8 cellular contexts compared by ENCODE assay signal in genomic region chr1:176073524-176074157, GRCh38.
DNase-seq lines count a peak whose midpoint lies in the region; ATAC-seq and TF ChIP-seq lines count a peak whose summit lies in the region.

No MANE protein-coding gene starts in this region.

- in situ Hi-C loops in GM13977 (cut with MboI; ENCODE audit: low pct_unique_long_range_greater_than_20kb, low sequenced_read_pairs, unreplicated experiment), result loop anchor here (25.0 kb wide), 2 partner anchors 711 to 911 kb away; no protein-coding TSS in a partner anchor

- no peak overlapping the region for H3K9ac ChIP-seq in NT2/D1 (ENCODE audit: insufficient read length, low read depth)

- peaks cover 9% of the 10 kb centered on the region for H3K4me1 Mint-ChIP-seq in brain
- peaks cover 4% of the 10 kb centered on the region for H3K4me1 Mint-ChIP-seq in stimulated activated effector memory CD8-positive, alpha-beta T cell treated with anti-CD3 and anti-CD28 coated beads, Interleukin-12 subunit alpha, Interleukin-12 subunit beta, amount 100 ng/mL, for 72 hours

- H3K27ac Mint-ChIP-seq in brain, result peak overlapping the region in 1 of 5 experiments; percentile 33
- no peak overlapping the region for H3K27ac Mint-ChIP-seq in stimulated activated effector memory CD8-positive, alpha-beta T cell treated with anti-CD3 and anti-CD28 coated beads, Interleukin-12 subunit alpha, Interleukin-12 subunit beta, amount 100 ng/mL, for 72 hours

- ATAC-seq in stimulated activated effector memory CD8-positive, alpha-beta T cell treated with anti-CD3 and anti-CD28 coated beads, Interleukin-12 subunit alpha, Interleukin-12 subunit beta, amount 100 ng/mL, for 72 hours, result peak; percentile 32
- ATAC-seq in omental fat pad (ENCODE audit: low FRiP score), result no peak

- TF ChIP-seq CTCF in GM13977 (IDR thresholded peaks at IDR 0.05; ENCODE audit: extremely low read depth, insufficient read depth, missing control alignments) (peak; percentile 64), brain (conservative IDR thresholded peaks at IDR 0.05) (peak; percentile 76 to 84), omental fat pad (IDR thresholded peaks at IDR 0.05) (no peak)

- H3K4me1 ChIP-seq in NT2/D1 (ENCODE audit: insufficient read depth, insufficient read length) (no peaks in the 10 kb centered on the region), iPS DF 6.9 (ENCODE audit: control insufficient read depth, insufficient read depth, low read length) (no peaks in the 10 kb centered on the region)

- peaks cover 23 to 32% (median 31%) of the 10 kb centered on the region in 5 experiments for H3K9me3 Mint-ChIP-seq in brain
- H3K9me3 Mint-ChIP-seq in stimulated activated effector memory CD8-positive, alpha-beta T cell treated with anti-CD3 and anti-CD28 coated beads, Interleukin-12 subunit alpha, Interleukin-12 subunit beta, amount 100 ng/mL, for 72 hours, result peaks cover 10% of the 10 kb centered on the region

- H3K36me3 ChIP-seq in NT2/D1 (ENCODE audit: insufficient read depth, insufficient read length, low read length), result no peaks in the 10 kb centered on the region
- no peaks in the 10 kb centered on the region for H3K36me3 ChIP-seq in iPS DF 6.9 (ENCODE audit: control insufficient read depth, insufficient read depth, low read length)

- no peak overlapping the region for H3K4me3 ChIP-seq in NT2/D1 (ENCODE audit: insufficient read length, low read depth)
- no peak overlapping the region for H3K4me3 ChIP-seq in iPS DF 6.9 (ENCODE audit: low read length)

- H3K9me3 ChIP-seq in NT2/D1 (ENCODE audit: insufficient read depth, low read length) (peaks cover 9% of the 10 kb centered on the region), iPS DF 6.9 (ENCODE audit: control insufficient read depth, insufficient read depth, low read length) (no peaks in the 10 kb centered on the region)

- H3K4me3 Mint-ChIP-seq in brain, result no peak overlapping the region
- no peak overlapping the region for H3K4me3 Mint-ChIP-seq in stimulated activated effector memory CD8-positive, alpha-beta T cell treated with anti-CD3 and anti-CD28 coated beads, Interleukin-12 subunit alpha, Interleukin-12 subunit beta, amount 100 ng/mL, for 72 hours

- H3K27me3 ChIP-seq in NT2/D1 (ENCODE audit: insufficient read depth, insufficient read length), result no peaks in the 10 kb centered on the region
- H3K27me3 ChIP-seq in iPS DF 6.9 (ENCODE audit: control insufficient read depth, insufficient read depth, low read length), result no peaks in the 10 kb centered on the region

- no peaks in the 10 kb centered on the region for H3K27me3 Mint-ChIP-seq in brain

- H3K36me3 Mint-ChIP-seq in brain, result peaks cover 57% of the 10 kb centered on the region
- H3K36me3 Mint-ChIP-seq in stimulated activated effector memory CD8-positive, alpha-beta T cell treated with anti-CD3 and anti-CD28 coated beads, Interleukin-12 subunit alpha, Interleukin-12 subunit beta, amount 100 ng/mL, for 72 hours, result peaks cover 44% of the 10 kb centered on the region

- WGBS in iPS DF 6.9 (ENCODE audit: insufficient coverage, insufficient read length), result no CpG with 5 or more reads among the region's 5 CpGs

- no peak overlapping the region for H3K27ac ChIP-seq in iPS DF 6.9 (ENCODE audit: low read length)

- DNase-seq in Ammon's horn (ENCODE audit: low spot score) (peak; percentile 84), GM13977 (ENCODE audit: low spot score) (no peak), HuH-7 (ENCODE audit: low spot score) (peak; percentile 23), NT2/D1 (ENCODE audit: low read depth, low spot score) (peak; percentile 74), iPS DF 6.9 (ENCODE audit: low read depth, low spot score) (peak; percentile 47), omental fat pad (ENCODE audit: low spot score) (no peak)
- DNase-seq in stimulated activated effector memory CD8-positive, alpha-beta T cell treated with anti-CD3 and anti-CD28 coated beads, Interleukin-12 subunit alpha, Interleukin-12 subunit beta, amount 100 ng/mL, for 72 hours (ENCODE audit: low spot score in 2 of 2), result no peak

Comparison
In these comparisons a context has a peak if more than half of its experiments do, and no peak if none do; other contexts are left out.
1. DNase-seq: peak in Ammon's horn (single experiment), HuH-7 (single experiment), NT2/D1 (single experiment) and iPS DF 6.9 (single experiment); none in GM13977 (single experiment), stimulated activated effector memory CD8-positive, alpha-beta T cell treated with anti-CD3 and anti-CD28 coated beads, Interleukin-12 subunit alpha, Interleukin-12 subunit beta, amount 100 ng/mL, for 72 hours (0 of 2) and omental fat pad (single experiment).
2. CTCF ChIP-seq: peak in GM13977 (single experiment) and brain (2 of 2); none in omental fat pad (0 of 3).